Comparison of ENCODE assay signal across 23 cellular contexts in the genomic region with DNA sequence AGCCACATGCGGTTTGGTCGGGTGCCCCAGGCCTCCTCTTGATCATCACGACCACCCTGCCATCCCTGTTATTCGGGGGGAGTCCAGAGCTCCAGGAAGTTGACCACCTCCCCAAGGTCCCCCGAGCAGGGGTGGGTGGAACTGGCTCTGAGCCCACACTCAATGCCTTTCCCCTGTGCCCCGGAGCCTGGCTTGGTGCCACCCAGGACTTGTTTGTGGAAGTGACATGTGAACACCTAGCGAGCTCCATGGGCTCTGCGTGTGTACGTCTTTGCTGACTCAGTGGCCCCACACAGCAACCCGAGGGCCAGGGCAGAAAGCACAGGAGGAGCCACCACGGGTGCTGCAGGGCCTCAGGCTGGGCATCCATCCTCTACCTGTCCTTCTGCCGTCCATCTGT.
"Had no signal": no experiment of that assay in that cellular context is flagged by ENCODE, and none has a peak within 500 bp of the region (broad histone marks: within the 10 kb centered on the region; RNA-seq: fewer than 3 reads in every experiment).

No MANE protein-coding gene starts in this region.

- H3K9me3 ChIP-seq: colonic mucosa, esophagus squamous epithelium, lower lobe of right lung, prostate gland, suprapubic skin, transverse colon, upper lobe of right lung, uterus had no signal

- ATAC-seq: lower lobe of right lung; natural killer cell treated with Interleukin-12 subunit alpha and Interleukin-12 subunit beta and Interleukin-15 and Interleukin-18, amount 100 ng/mL, for 72 hours; right cardiac atrium; stimulated activated naive CD8-positive, alpha-beta T cell treated with anti-CD3 and anti-CD28 coated beads, Interleukin-15, amount 100 ng/mL, for 72 hours; upper lobe of right lung had no signal

- FAIRE-seq: keratinocyte had no signal

- H3K4me3 ChIP-seq: colonic mucosa, esophagus squamous epithelium, lower lobe of right lung, prostate gland, skin epidermis, spleen, suprapubic skin, transverse colon, upper lobe of right lung, uterus had no signal

- H3K27me3 ChIP-seq: colonic mucosa, esophagus squamous epithelium, spleen, suprapubic skin, transverse colon, upper lobe of right lung, uterus had no signal

- H3K27ac ChIP-seq: esophagus squamous epithelium, lower lobe of right lung, prostate gland, skin epidermis, spleen, suprapubic skin, upper lobe of right lung had no signal

- H3K4me1 ChIP-seq: esophagus squamous epithelium, prostate gland, suprapubic skin, upper lobe of right lung, uterus had no signal

- H3K36me3 ChIP-seq: colonic mucosa, prostate gland, suprapubic skin, transverse colon, uterus had no signal

- DNase-seq: colonic mucosa; effector memory CD4-positive, alpha-beta T cell; erythroblast; esophagus squamous epithelium; foreskin melanocyte; glutamatergic neuron; hypothalamus; left ventricle myocardium superior; lower lobe of right lung; naive B cell; right cardiac atrium; spleen; stimulated activated CD4-positive, alpha-beta T cell treated with anti-CD3 and anti-CD28 coated beads, Interleukin-4, amount 100 ng/mL, for 4 hours; stimulated activated naive CD4-positive, alpha-beta T cell; stimulated activated naive CD8-positive, alpha-beta T cell treated with anti-CD3 and anti-CD28 coated beads, Interleukin-15, amount 100 ng/mL, for 72 hours; transverse colon; upper lobe of right lung; uterus had no signal
